ENCODE assay signal across 8 cellular contexts in genomic region chr4:26342328-26343040, GRCh38.
DNase-seq lines count a peak whose midpoint lies in the region; ATAC-seq and TF ChIP-seq lines count a peak whose summit lies in the region.

No MANE protein-coding gene starts in this region.

- no peaks in the 10 kb centered on the region for H3K9me3 Mint-ChIP-seq in nephron

- no peak overlapping the region for H3K4me3 Mint-ChIP-seq in nephron

- H3K36me3 Mint-ChIP-seq in nephron (ENCODE audit: low read depth): no peaks in the 10 kb centered on the region

- H3K27me3 Mint-ChIP-seq in nephron (ENCODE audit: low read depth): no peaks in the 10 kb centered on the region

- peak; percentile 60 for DNase-seq in DMS53 (lab: John Stamatoyannopoulos, UW)
- peak; percentile 35 for DNase-seq in LoVo (ENCODE audit: low spot score)
- DNase-seq in choroid plexus epithelial cell (ENCODE audit: low read depth): peak; percentile 86
- no peak for DNase-seq in stimulated activated CD4-positive, alpha-beta T cell treated with anti-CD3 and anti-CD28 coated beads, Interleukin-12 subunit alpha, Interleukin-12 subunit beta, amount 100 ng/mL, for 4 hours
- DNase-seq in NCI-H2029 (lab: John Stamatoyannopoulos, UW): no peak

- ATAC-seq in GM18519 (IDR thresholded peaks at IDR 0.05; ENCODE audit: low FRiP score, unreplicated experiment) (no peak), GM19463 (IDR thresholded peaks at IDR 0.05; ENCODE audit: unreplicated experiment) (no peak)

- H3K27ac Mint-ChIP-seq in nephron: peak overlapping the region; percentile 15 to 29 (median 23)

- peaks cover 56% of the 10 kb centered on the region for H3K4me1 Mint-ChIP-seq in nephron

- H3K4me3 ChIP-seq in choroid plexus epithelial cell (ENCODE audit: low read depth, low read length): no peak overlapping the region

- TF ChIP-seq CTCF in choroid plexus epithelial cell (conservative IDR thresholded peaks at IDR 0.05; ENCODE audit: low read depth, low read length) (no peak), nephron (IDR thresholded peaks at IDR 0.05; ENCODE audit: unreplicated experiment in 3 of 3) (no peak)

Comparison
In these comparisons a context has a peak if more than half of its experiments do, and no peak if none do; other contexts are left out.
1. DNase-seq: peak in DMS53 (single experiment), LoVo (single experiment) and choroid plexus epithelial cell (single experiment); none in stimulated activated CD4-positive, alpha-beta T cell treated with anti-CD3 and anti-CD28 coated beads, Interleukin-12 subunit alpha, Interleukin-12 subunit beta, amount 100 ng/mL, for 4 hours (single experiment) and NCI-H2029 (single experiment).